In genomic region chr20:50731930-50732690, GRCh38 we compare ENCODE assay signal across 9 cellular contexts. TPM values are rescaled to one million over a fixed set of nuclear protein-coding genes. Genes with fewer than 3 reads are reported as not detected.
A peak's percentile ranks its signal among the peaks of the same experiment; 100 is the strongest.
DNase-seq lines count a peak whose midpoint lies in the region; ATAC-seq and TF ChIP-seq lines count a peak whose summit lies in the region.
"Had no signal": no experiment of that assay in that cellular context is flagged by ENCODE, and none has a peak within 500 bp of the region (broad histone marks: within the 10 kb centered on the region; RNA-seq: fewer than 3 reads in every experiment).

No MANE protein-coding gene starts in this region.

- peaks cover 12% of the 10 kb centered on the region for H3K36me3 Mint-ChIP-seq in CD8-positive, alpha-beta T cell
- peaks cover 3% of the 10 kb centered on the region for H3K36me3 Mint-ChIP-seq in activated naive CD8-positive, alpha-beta T cell treated with anti-CD3 and anti-CD28 coated beads, Interleukin-2, amount 10 ng/mL, durations not matched to agents 7 days and 5 days

- H3K27me3 Mint-ChIP-seq in CD8-positive, alpha-beta T cell (ENCODE audit: low read depth) = no peaks in the 10 kb centered on the region
- H3K27me3 Mint-ChIP-seq in activated naive CD8-positive, alpha-beta T cell treated with anti-CD3 and anti-CD28 coated beads, Interleukin-2, amount 10 ng/mL, durations not matched to agents 7 days and 5 days = peaks cover 2% of the 10 kb centered on the region

- TF ChIP-seq POLR2A in thyroid gland (IDR thresholded peaks at IDR 0.05) = peak in 1 of 2 donors; percentile 33

- DNase-seq in CD8-positive, alpha-beta T cell = peak in 2 of 7 experiments; percentile 6 to 56
- DNase-seq in KBM-7 (peak; percentile 24), left lung (no peak), thyroid gland (no peak), islet precursor cell (no peak), HEK293T (ENCODE audit: extremely low spot score) (no peak)
- DNase-seq in activated naive CD8-positive, alpha-beta T cell treated with anti-CD3 and anti-CD28 coated beads, Interleukin-2, amount 10 ng/mL, durations not matched to agents 7 days and 5 days = peak; percentile 41
- DNase-seq in stimulated activated CD4-positive, alpha-beta T cell treated with anti-CD3 and anti-CD28 coated beads, Interleukin-15, amount 100 ng/mL, for 24 hours = no peak

- ATAC-seq in CD8-positive, alpha-beta T cell = no peak
- no peak for ATAC-seq in activated naive CD8-positive, alpha-beta T cell treated with anti-CD3 and anti-CD28 coated beads, Interleukin-2, amount 10 ng/mL, durations not matched to agents 7 days and 5 days (ENCODE audit: low read depth)
- ATAC-seq in left lung = peak; percentile 1

- peak overlapping the region; percentile 54 for H3K27ac ChIP-seq in CD8-positive, alpha-beta T cell (ENCODE audit: low read depth, low read length)
- H3K27ac ChIP-seq in left lung = peak overlapping the region; percentile 84 to 89
- H3K27ac ChIP-seq in thyroid gland = peak overlapping the region; percentile 83 to 96 (median 89)

- POLR2A ChIA-PET in CD8-positive, alpha-beta T cell (lab: Charles Lee) = interaction anchor here (0.6 kb wide), 2 partner anchors 248 to 1459 kb away, joined by 3 read pairs; no protein-coding TSS in a partner anchor
- POLR2A ChIA-PET in activated naive CD8-positive, alpha-beta T cell treated with anti-CD3 and anti-CD28 coated beads, Interleukin-2, amount 10 ng/mL, durations not matched to agents 7 days and 5 days (lab: Charles Lee) = interaction anchor here (0.6 to 2.7 kb wide), 5 partner anchors 11 to 226 kb away, joined by 3 to 9 read pairs (median 4); partner anchors contain the start of genes ADNP, DPM1 and MOCS3
- POLR2A ChIA-PET in HEK293T (lab: Yijun Ruan, JAX) = interaction anchor here (0.8 to 2.2 kb wide), 3 partner anchors 11 to 88 kb away, joined by 3 to 7 read pairs (median 4); no protein-coding TSS in a partner anchor

- TF ChIP-seq CTCF in CD8-positive, alpha-beta T cell (IDR thresholded peaks at IDR 0.05) = no peak
- no peak for TF ChIP-seq CTCF in left lung (IDR thresholded peaks at IDR 0.05)
- TF ChIP-seq CTCF in thyroid gland (IDR thresholded peaks at IDR 0.05) = no peak

- no peaks in the 10 kb centered on the region for H3K9me3 ChIP-seq in CD8-positive, alpha-beta T cell (ENCODE audit: low read length)
- H3K9me3 ChIP-seq in left lung = no peaks in the 10 kb centered on the region
- no peaks in the 10 kb centered on the region for H3K9me3 ChIP-seq in thyroid gland

- WGBS in thyroid gland, 2 donors = 5 to 9% methylated on average over 22 of the region's 29 CpGs

- peak overlapping the region; percentile 91 for H3K4me3 Mint-ChIP-seq in CD8-positive, alpha-beta T cell
- H3K4me3 Mint-ChIP-seq in activated naive CD8-positive, alpha-beta T cell treated with anti-CD3 and anti-CD28 coated beads, Interleukin-2, amount 10 ng/mL, durations not matched to agents 7 days and 5 days = peak overlapping the region; percentile 85

- H3K27me3 ChIP-seq in CD8-positive, alpha-beta T cell (ENCODE audit: insufficient read depth, low read length) = no peaks in the 10 kb centered on the region
- H3K27me3 ChIP-seq in left lung = peaks cover 0 to 10% of the 10 kb centered on the region in 2 donors
- H3K27me3 ChIP-seq in thyroid gland = no peaks in the 10 kb centered on the region

- in situ Hi-C loops in KBM-7 (cut with MboI; ENCODE audit: low pct_unique_long_range_greater_than_20kb, low sequenced_read_pairs) = no loop called here

- peak overlapping the region; percentile 84 for H3K27ac Mint-ChIP-seq in CD8-positive, alpha-beta T cell
- peak overlapping the region; percentile 80 for H3K27ac Mint-ChIP-seq in activated naive CD8-positive, alpha-beta T cell treated with anti-CD3 and anti-CD28 coated beads, Interleukin-2, amount 10 ng/mL, durations not matched to agents 7 days and 5 days

- intact Hi-C loops in CD8-positive, alpha-beta T cell (cut with DNase I, micrococcal nuclease) = loop anchor here (1.0 to 10.0 kb wide), 13 partner anchors 17 to 1545 kb away; partner anchors contain the start of genes ADNP (in 2 of the 2), BCAS4 (in 2 of the 2), CEBPB (in 2 of the 2) and DPM1 (in 2 of the 2)
- intact Hi-C loops in left lung (cut with DNase I) (no loop called here), thyroid gland (cut with DNase I) (no loop called here)

- CTCF ChIA-PET in CD8-positive, alpha-beta T cell (lab: Charles Lee) = interaction anchor here (1.8 kb wide), 1 partner anchor 18 kb away, joined by 5 read pairs; no protein-coding TSS in a partner anchor
- CTCF ChIA-PET in HEK293T (lab: Yijun Ruan, JAX) = interaction anchor here (0.6 to 2.0 kb wide), 5 partner anchors 12 to 106 kb away, joined by 3 to 5 read pairs (median 3); no protein-coding TSS in a partner anchor

- H3K4me1 ChIP-seq in CD8-positive, alpha-beta T cell (ENCODE audit: insufficient read depth, low read length) = peaks cover 16% of the 10 kb centered on the region
- H3K4me1 ChIP-seq in left lung = peaks cover 0 to 43% of the 10 kb centered on the region in 2 donors
- H3K4me1 ChIP-seq in thyroid gland = peaks cover 9 to 47% of the 10 kb centered on the region in 2 donors

- peaks cover 37% of the 10 kb centered on the region for H3K4me1 Mint-ChIP-seq in CD8-positive, alpha-beta T cell (ENCODE audit: low read depth)
- H3K4me1 Mint-ChIP-seq in activated naive CD8-positive, alpha-beta T cell treated with anti-CD3 and anti-CD28 coated beads, Interleukin-2, amount 10 ng/mL, durations not matched to agents 7 days and 5 days = peaks cover 19% of the 10 kb centered on the region

- peak overlapping the region; percentile 81 for H3K4me3 ChIP-seq in CD8-positive, alpha-beta T cell (ENCODE audit: low read depth, low read length)
- H3K4me3 ChIP-seq in left lung (peak overlapping the region; percentile 71 to 91), thyroid gland (replicated peaks in 1 of 3) (peak overlapping the region; percentile 62 to 94 (median 85))

- H3K9me3 Mint-ChIP-seq in CD8-positive, alpha-beta T cell = no peaks in the 10 kb centered on the region
- no peaks in the 10 kb centered on the region for H3K9me3 Mint-ChIP-seq in activated naive CD8-positive, alpha-beta T cell treated with anti-CD3 and anti-CD28 coated beads, Interleukin-2, amount 10 ng/mL, durations not matched to agents 7 days and 5 days

- H3K36me3 ChIP-seq in CD8-positive, alpha-beta T cell (ENCODE audit: insufficient read depth, low read length) = no peaks in the 10 kb centered on the region
- no peaks in the 10 kb centered on the region for H3K36me3 ChIP-seq in left lung
- no peaks in the 10 kb centered on the region for H3K36me3 ChIP-seq in thyroid gland

TF ChIP-seq in HEK293T, 16 proteins besides CTCF, POLR2A, EP300 and RAD21:
- TF ChIP-seq FOXK2 (IDR thresholded peaks at IDR 0.05) (no peak), TARDBP (IDR thresholded peaks at IDR 0.05) (no peak), PKNOX1 (IDR thresholded peaks at IDR 0.05) (no peak), L3MBTL2 (conservative IDR thresholded peaks at IDR 0.05) (no peak), HDGF (IDR thresholded peaks at IDR 0.05; ENCODE audit: borderline replicate concordance) (no peak), FOXA1 (IDR thresholded peaks at IDR 0.05) (no peak), ZNF384 (IDR thresholded peaks at IDR 0.05) (no peak), SUZ12 (IDR thresholded peaks at IDR 0.05) (no peak), CTBP1 (IDR thresholded peaks at IDR 0.05; ENCODE audit: borderline replicate concordance) (no peak)

RNA-seq across cellular contexts. Expression of gene PARD6B, which starts 0.7 kb away (rescaled TPM):
- 1 to 10 TPM; 5.6 to 6.3 TPM for total RNA-seq in CD8-positive, alpha-beta T cell
- total RNA-seq in activated naive CD8-positive, alpha-beta T cell treated with anti-CD3 and anti-CD28 coated beads, Interleukin-2, amount 10 ng/mL, durations not matched to agents 7 days and 5 days = 1 to 10 TPM; 6.1 to 6.8 TPM
- total RNA-seq in left lung (10 to 100 TPM; 23.5 to 37.3 TPM), thyroid gland (10 to 100 TPM; 14.3 to 18.1 (median 17.7) TPM)

RNA-seq across cellular contexts. Expression of gene RIPOR3, which starts 40.8 kb away (rescaled TPM):
- not detected for total RNA-seq in CD8-positive, alpha-beta T cell
- total RNA-seq in activated naive CD8-positive, alpha-beta T cell treated with anti-CD3 and anti-CD28 coated beads, Interleukin-2, amount 10 ng/mL, durations not matched to agents 7 days and 5 days = not detected
- total RNA-seq in left lung (1 to 10 TPM; 2.3 to 7.0 TPM), thyroid gland (10 to 100 TPM in 1 of 4 donors, 1 to 10 TPM in 3; 6.2 to 23.9 (median 9.5) TPM)
- total RNA-seq: HT1080 had no signal

Comparison
In these comparisons a context has a peak if more than half of its experiments do, and no peak if none do; other contexts are left out.
1. DNase-seq: peak in KBM-7 (single experiment) and activated naive CD8-positive, alpha-beta T cell treated with anti-CD3 and anti-CD28 coated beads, Interleukin-2, amount 10 ng/mL, durations not matched to agents 7 days and 5 days (single experiment); none in left lung (0 of 2), thyroid gland (0 of 2), islet precursor cell (single experiment), HEK293T (single experiment) and stimulated activated CD4-positive, alpha-beta T cell treated with anti-CD3 and anti-CD28 coated beads, Interleukin-15, amount 100 ng/mL, for 24 hours (single experiment).
2. intact Hi-C loops: an anchor here in CD8-positive, alpha-beta T cell (1.0 to 10.0 kb wide); none called in left lung and thyroid gland.
3. Peak in every context shown above with its lines, with median percentiles within 50 percentile points of each other: H3K27ac ChIP-seq and H3K4me3 ChIP-seq.